20 cellular contexts compared by ENCODE assay signal in genomic region chr6:150979826-150980225, GRCh38.
A peak's percentile ranks its signal among the peaks of the same experiment; 100 is the strongest.
DNase-seq lines count a peak whose midpoint lies in the region; ATAC-seq, FAIRE-seq and TF ChIP-seq lines count a peak whose summit lies in the region.
"Had no signal": no experiment of that assay in that cellular context is flagged by ENCODE, and none has a peak within 500 bp of the region (broad histone marks: within the 10 kb centered on the region; RNA-seq: fewer than 3 reads in every experiment).

No MANE protein-coding gene starts in this region.

- H2AFZ ChIP-seq in endothelial cell of umbilical vein (ENCODE audit: low read depth, low read length): no peak overlapping the region

- no peaks in the 10 kb centered on the region for H3K9me1 ChIP-seq in endothelial cell of umbilical vein (replicated peaks; ENCODE audit: control insufficient read depth, extremely low read depth, insufficient read depth, low read length)

- H3K79me2 ChIP-seq in endothelial cell of umbilical vein (ENCODE audit: control insufficient read depth, insufficient read depth, low read length): peaks cover 4% of the 10 kb centered on the region

- no peak for TF ChIP-seq POLR2A in endothelial cell of umbilical vein (IDR thresholded peaks at IDR 0.05; ENCODE audit: low read depth, low read length)
- no peak for TF ChIP-seq POLR2A in thyroid gland (IDR thresholded peaks at IDR 0.05)

- FAIRE-seq in endothelial cell of umbilical vein (lab: Jason Lieb, UNC): no peak
- FAIRE-seq: A549 had no signal

- WGBS in thyroid gland, 2 donors: 91% methylated on average over 2 of the region's 2 CpGs

- H3K36me3 ChIP-seq in HUES48 (ENCODE audit: control insufficient read depth, insufficient read depth, low read length) (peaks cover 34% of the 10 kb centered on the region), endothelial cell of umbilical vein (ENCODE audit: control insufficient read depth in 2 of 2, extremely low read depth in 1 of 2, insufficient read depth in 2 of 2, low read length in 2 of 2) (peaks cover 0 to 12% of the 10 kb centered on the region in 2 experiments), muscle layer of colon (ENCODE audit: insufficient read depth, low read length) (no peaks in the 10 kb centered on the region), thyroid gland (no peaks in the 10 kb centered on the region)

- no peak overlapping the region for H3K4me3 ChIP-seq in HUES48 (ENCODE audit: low read depth, low read length)
- H3K4me3 ChIP-seq in endothelial cell of umbilical vein (replicated peaks in 1 of 3; ENCODE audit: insufficient read depth in 1 of 3, low read depth in 1 of 3, low read length in 3 of 3): no peak overlapping the region
- no peak overlapping the region for H3K4me3 ChIP-seq in muscle layer of colon (ENCODE audit: low read depth in 1 of 2, low read length in 2 of 2)
- no peak overlapping the region for H3K4me3 ChIP-seq in thyroid gland (replicated peaks in 1 of 3)
- H3K4me3 ChIP-seq: A549, HAP-1 had no signal

- intact Hi-C loops in endothelial cell of umbilical vein (cut with micrococcal nuclease): loop anchor here (2.0 kb wide), 1 partner anchor 89 kb away; no protein-coding TSS in a partner anchor
- intact Hi-C loops in thyroid gland (cut with DNase I): no loop called here

- CTCF ChIA-PET in endothelial cell of umbilical vein (lab: Charles Lee): interaction anchor here (0.7 to 4.5 kb wide), 6 partner anchors 25 to 355 kb away, joined by 3 to 19 read pairs (median 5); no protein-coding TSS in a partner anchor

- POLR2A ChIA-PET in endothelial cell of umbilical vein (lab: Charles Lee): interaction anchor here (1.1 kb wide), 1 partner anchor 25 kb away, joined by 3 read pairs; no protein-coding TSS in a partner anchor

- H3K27me3 ChIP-seq in HUES48 (ENCODE audit: control insufficient read depth, insufficient read depth, low read length): no peaks in the 10 kb centered on the region
- H3K27me3 ChIP-seq in endothelial cell of umbilical vein (ENCODE audit: control insufficient read depth in 2 of 2, insufficient read depth in 2 of 2, low read length in 2 of 2): no peaks in the 10 kb centered on the region
- no peaks in the 10 kb centered on the region for H3K27me3 ChIP-seq in muscle layer of colon (ENCODE audit: control insufficient read depth in 1 of 2, insufficient read depth in 2 of 2, low read length in 2 of 2)
- H3K27me3 ChIP-seq in thyroid gland: no peaks in the 10 kb centered on the region

- H3K4me1 ChIP-seq in HUES48 (ENCODE audit: control insufficient read depth, insufficient read depth, low read length): peaks cover 7% of the 10 kb centered on the region; the same call in 1 of the 2 replicates
- H3K4me1 ChIP-seq in endothelial cell of umbilical vein (ENCODE audit: control insufficient read depth, extremely low read depth, insufficient read depth, low read length): peaks cover 26% of the 10 kb centered on the region
- H3K4me1 ChIP-seq in muscle layer of colon (ENCODE audit: insufficient read depth, low read length): peaks cover 13% of the 10 kb centered on the region
- no peaks in the 10 kb centered on the region for H3K4me1 ChIP-seq in thyroid gland
- H3K4me1 ChIP-seq: A549, HAP-1 had no signal

- dilution Hi-C loops in endothelial cell of umbilical vein (cut with MboI; ENCODE audit: extremely low pct_ligation_motif_present, low sequenced_read_pairs): no loop called here

- no peak overlapping the region for H3K9ac ChIP-seq in HUES48 (ENCODE audit: low read depth, low read length)
- H3K9ac ChIP-seq in endothelial cell of umbilical vein (replicated peaks; ENCODE audit: extremely low read depth, insufficient read depth, low read length): peak overlapping the region; percentile 45
- no peak overlapping the region for H3K9ac ChIP-seq in muscle layer of colon (ENCODE audit: low read length)
- H3K9ac ChIP-seq: KMS-11 had no signal

- BruUV-seq in endothelial cell of umbilical vein (replicated peaks; lab: Mats Ljungman, UMichigan): no TSS peak

- no peaks in the 10 kb centered on the region for H4K20me1 ChIP-seq in endothelial cell of umbilical vein (replicated peaks; ENCODE audit: control insufficient read depth, extremely low read depth, insufficient read depth, low read length)

- H3K4me2 ChIP-seq in endothelial cell of umbilical vein (ENCODE audit: insufficient read depth, low read length): no peak overlapping the region
- H3K4me2 ChIP-seq: A549, KMS-11 had no signal

- DNase-seq in endothelial cell of umbilical vein (ENCODE audit: low read depth, low spot score) (no peak), hippocampal formation (lab: John Stamatoyannopoulos, UW) (no peak), AG20443 (ENCODE audit: low spot score) (no peak), thyroid gland (no peak)
- DNase-seq: CD4-positive, CD25-positive, alpha-beta regulatory T cell; COR-L47; DMS79; NCI-H1694; NCI-H2081; NCI-H2171 treated with DMSO at 0.1 percent for 48 hours; NCI-H524 treated with DMSO at 0.1 percent for 48 hours; NCI-H82 had no signal

- TF ChIP-seq CTCF in endothelial cell of umbilical vein (IDR thresholded peaks at IDR 0.05; ENCODE audit: extremely low read depth in 1 of 2, insufficient read depth in 1 of 2, low read depth in 1 of 2, low read length in 2 of 2): no peak
- TF ChIP-seq CTCF in thyroid gland (IDR thresholded peaks at IDR 0.05): no peak

- ATAC-seq in HG03139 (IDR thresholded peaks at IDR 0.05; ENCODE audit: unreplicated experiment): no peak
- ATAC-seq: A549, Panc1, SK-N-SH treated with all-trans-retinoic acid at 6 μM for 48 hours had no signal

- no peaks in the 10 kb centered on the region for H3K9me3 ChIP-seq in HUES48 (ENCODE audit: control insufficient read depth, insufficient read depth, low read length)
- H3K9me3 ChIP-seq in endothelial cell of umbilical vein (replicated peaks; ENCODE audit: control insufficient read depth, insufficient read depth, low read length): no peaks in the 10 kb centered on the region
- no peaks in the 10 kb centered on the region for H3K9me3 ChIP-seq in muscle layer of colon (ENCODE audit: low read length)
- no peaks in the 10 kb centered on the region for H3K9me3 ChIP-seq in thyroid gland
- H3K9me3 ChIP-seq: A549, HAP-1 had no signal

- peak overlapping the region; percentile 20 for H3K27ac ChIP-seq in HUES48 (ENCODE audit: low read depth, low read length)
- H3K27ac ChIP-seq in endothelial cell of umbilical vein (ENCODE audit: insufficient read depth, low read depth, low read length): peak overlapping the region; percentile 90
- H3K27ac ChIP-seq in muscle layer of colon (ENCODE audit: low read depth, low read length): peak overlapping the region; percentile 12
- no peak overlapping the region for H3K27ac ChIP-seq in thyroid gland
- H3K27ac ChIP-seq: A549, KMS-11 had no signal

TF ChIP-seq in endothelial cell of umbilical vein, 7 proteins besides CTCF, POLR2A, EP300 and RAD21:
- TF ChIP-seq, protein P1, sequence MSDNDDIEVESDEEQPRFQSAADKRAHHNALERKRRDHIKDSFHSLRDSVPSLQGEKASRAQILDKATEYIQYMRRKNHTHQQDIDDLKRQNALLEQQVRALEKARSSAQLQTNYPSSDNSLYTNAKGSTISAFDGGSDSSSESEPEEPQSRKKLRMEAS (IDR thresholded peaks at IDR 0.05; ENCODE audit: insufficient read depth, insufficient read length): no peak
- TF ChIP-seq JUN (IDR thresholded peaks at IDR 0.05; ENCODE audit: borderline replicate concordance, insufficient read depth, insufficient read length, low read depth) (no peak), FOS (IDR thresholded peaks at IDR 0.05; ENCODE audit: borderline replicate concordance, insufficient read depth, low read length) (no peak), EZH2 (IDR thresholded peaks at IDR 0.05; ENCODE audit: borderline replicate concordance, low read depth, low read length, severe bottlenecking) (no peak), POLR2AphosphoS5 (IDR thresholded peaks at IDR 0.05; ENCODE audit: insufficient read depth, low read depth, low read length) (no peak), MYC (IDR thresholded peaks at IDR 0.05; ENCODE audit: low read depth, low read length) (no peak), GATA2 (IDR thresholded peaks at IDR 0.05; ENCODE audit: insufficient read depth, insufficient read length, low read depth, low read length) (no peak)
TF ChIP-seq in endothelial cell of umbilical vein: peak in this region for 0.

Comparison
In these comparisons a context has a peak if more than half of its experiments do, and no peak if none do; other contexts are left out.
1. H3K27ac ChIP-seq: peak in HUES48 (single experiment), endothelial cell of umbilical vein (single experiment) and muscle layer of colon (single experiment); none in thyroid gland (0 of 3).